In genomic region chr10:125344573-125345121, GRCh38 we compare ENCODE assay signal across 11 cellular contexts.
A peak's percentile ranks its signal among the peaks of the same experiment; 100 is the strongest.
DNase-seq lines count a peak whose midpoint lies in the region; ATAC-seq and TF ChIP-seq lines count a peak whose summit lies in the region.
"Had no signal": no experiment of that assay in that cellular context is flagged by ENCODE, and none has a peak within 500 bp of the region (broad histone marks: within the 10 kb centered on the region; RNA-seq: fewer than 3 reads in every experiment).

No MANE protein-coding gene starts in this region.

- ATAC-seq in left cardiac atrium (peak; percentile 30 to 34), HG03135 (IDR thresholded peaks at IDR 0.05; ENCODE audit: unreplicated experiment) (peak; percentile 86), upper lobe of left lung (ENCODE audit: low FRiP score in 2 of 2) (peak in 1 of 2 donors; percentile 62)

- intact Hi-C loops in left cardiac atrium (cut with DNase I): loop anchor here in 1 of 2 donors (5.0 to 10.0 kb wide), 3 partner anchors 180 to 300 kb away; partner anchors contain the start of gene CTBP2

- H3K27ac Mint-ChIP-seq in glutamatergic neuron (ENCODE audit: unreplicated experiment): no peak overlapping the region

- 45 to 49% methylated on average over 13 to 15 of the region's 15 CpGs for WGBS in upper lobe of left lung, 2 donors

- H3K4me1 ChIP-seq in right atrium auricular region: no peaks in the 10 kb centered on the region
- no peaks in the 10 kb centered on the region for H3K4me1 ChIP-seq in duodenal mucosa (ENCODE audit: control insufficient read depth in 1 of 2, insufficient read depth in 2 of 2, low read length in 2 of 2)
- no peaks in the 10 kb centered on the region for H3K4me1 ChIP-seq in upper lobe of left lung
- H3K4me1 ChIP-seq: tibial artery had no signal

- no peak for TF ChIP-seq EP300 in upper lobe of left lung (IDR thresholded peaks at IDR 0.05)

- H3K27me3 ChIP-seq in right atrium auricular region (no peaks in the 10 kb centered on the region), duodenal mucosa (ENCODE audit: control insufficient read depth in 1 of 2, insufficient read depth in 2 of 2, low read length in 2 of 2) (no peaks in the 10 kb centered on the region), upper lobe of left lung (no peaks in the 10 kb centered on the region)

- H3K4me3 Mint-ChIP-seq in glutamatergic neuron (ENCODE audit: unreplicated experiment): no peak overlapping the region

- peaks cover 5% of the 10 kb centered on the region for H3K4me1 Mint-ChIP-seq in glutamatergic neuron (ENCODE audit: low read depth, unreplicated experiment)

- H3K9me3 Mint-ChIP-seq in glutamatergic neuron (ENCODE audit: unreplicated experiment): no peaks in the 10 kb centered on the region

- H3K4me3 ChIP-seq in right atrium auricular region: peak overlapping the region in 1 of 2 donors; percentile 24
- H3K4me3 ChIP-seq in duodenal mucosa (ENCODE audit: low read depth in 1 of 2, low read length in 2 of 2): peak overlapping the region; percentile 51 to 66
- peak overlapping the region in 3 of 4 donors; percentile 13 to 34 (median 30) for H3K4me3 ChIP-seq in upper lobe of left lung
- H3K4me3 ChIP-seq: tibial artery had no signal

- H3K36me3 Mint-ChIP-seq in glutamatergic neuron (ENCODE audit: unreplicated experiment): no peaks in the 10 kb centered on the region

- H3K9me3 ChIP-seq in right atrium auricular region: no peaks in the 10 kb centered on the region
- H3K9me3 ChIP-seq in duodenal mucosa (ENCODE audit: control insufficient read depth in 1 of 2, low read length in 2 of 2): no peaks in the 10 kb centered on the region
- H3K9me3 ChIP-seq in upper lobe of left lung: no peaks in the 10 kb centered on the region
- H3K9me3 ChIP-seq: tibial artery had no signal

- TF ChIP-seq POLR2A in upper lobe of left lung (IDR thresholded peaks at IDR 0.05): no peak

- peak overlapping the region in 1 of 2 donors; percentile 31 for H3K9ac ChIP-seq in duodenal mucosa (ENCODE audit: low read depth in 1 of 2, low read length in 2 of 2)

- H3K36me3 ChIP-seq in right atrium auricular region: no peaks in the 10 kb centered on the region
- H3K36me3 ChIP-seq in duodenal mucosa (ENCODE audit: control insufficient read depth in 1 of 2, insufficient read depth in 2 of 2, low read length in 2 of 2): no peaks in the 10 kb centered on the region
- H3K36me3 ChIP-seq in upper lobe of left lung: no peaks in the 10 kb centered on the region
- H3K36me3 ChIP-seq: tibial artery had no signal

- H3K27ac ChIP-seq in right atrium auricular region (no peak overlapping the region), duodenal mucosa (ENCODE audit: low read depth, low read length) (no peak overlapping the region), upper lobe of left lung (no peak overlapping the region)
- H3K27ac ChIP-seq: epithelial cell of prostate, tibial artery had no signal

- peaks cover 1% of the 10 kb centered on the region for H3K27me3 Mint-ChIP-seq in glutamatergic neuron (ENCODE audit: unreplicated experiment)

- TF ChIP-seq CTCF in right atrium auricular region (IDR thresholded peaks at IDR 0.05) (no peak), upper lobe of left lung (IDR thresholded peaks at IDR 0.05) (no peak), glutamatergic neuron (IDR thresholded peaks at IDR 0.05; ENCODE audit: partially characterized antibody, unreplicated experiment) (no peak)

- no peak for DNase-seq in left cardiac atrium
- DNase-seq in right atrium auricular region (ENCODE audit: low spot score): no peak
- peak in 1 of 2 donors; percentile 11 for DNase-seq in upper lobe of left lung
- no peak for DNase-seq in T-helper 1 cell
- DNase-seq in glutamatergic neuron: no peak
- DNase-seq in activated T-cell treated with anti-CD3 and anti-CD28 coated beads, Interleukin-2, amount 50 U/mL, for 1 hour: no peak
- DNase-seq: stimulated activated CD4-positive, alpha-beta T cell treated with anti-CD3 and anti-CD28 coated beads, Interleukin-15, amount 100 ng/mL, for 24 hours; tibial artery had no signal
